In genomic region chr2:112340868-112341267, GRCh38 we compare ENCODE assay signal across 21 cellular contexts.
"Had no signal": no experiment of that assay in that cellular context is flagged by ENCODE, and none has a peak within 500 bp of the region (broad histone marks: within the 10 kb centered on the region; RNA-seq: fewer than 3 reads in every experiment).

No MANE protein-coding gene starts in this region.

- H3K9me3 ChIP-seq: esophagus muscularis mucosa, gastroesophageal sphincter, heart left ventricle, left lung, lower lobe of right lung, mucosa of descending colon had no signal

- FAIRE-seq: colon, endometrium, frontal cortex had no signal

- H3K27ac ChIP-seq: coronary artery, dorsolateral prefrontal cortex, esophagus muscularis mucosa, foreskin keratinocyte, gastroesophageal sphincter, heart left ventricle, left lung, lower lobe of right lung had no signal

- H3K4me3 ChIP-seq: coronary artery, dorsolateral prefrontal cortex, esophagus muscularis mucosa, gastroesophageal sphincter, heart left ventricle, left lung, lower lobe of right lung, mucosa of descending colon had no signal

- ATAC-seq: effector memory CD8-positive, alpha-beta T cell; gastroesophageal sphincter; heart left ventricle; left cardiac atrium; left lung; left ventricle myocardium superior; lower lobe of right lung; mucosa of descending colon had no signal

- DNase-seq: dermis blood vessel endothelial cell; dorsolateral prefrontal cortex; effector CD8-positive, alpha-beta T cell; effector memory CD8-positive, alpha-beta T cell; endodermal cell; heart left ventricle; hippocampal formation; islet precursor cell; left cardiac atrium; left lung; left ventricle myocardium superior; lower lobe of right lung; mesenchymal stem cell; mucosa of descending colon had no signal

- H3K27me3 ChIP-seq: dorsolateral prefrontal cortex, esophagus muscularis mucosa, foreskin keratinocyte, gastroesophageal sphincter, heart left ventricle, left lung had no signal

- H3K36me3 ChIP-seq: esophagus muscularis mucosa, gastroesophageal sphincter, heart left ventricle, left lung, lower lobe of right lung had no signal

- H3K4me1 ChIP-seq: esophagus muscularis mucosa, gastroesophageal sphincter, left lung, lower lobe of right lung had no signal
